Comparison of ENCODE assay signal across 8 cellular contexts in the genomic region with DNA sequence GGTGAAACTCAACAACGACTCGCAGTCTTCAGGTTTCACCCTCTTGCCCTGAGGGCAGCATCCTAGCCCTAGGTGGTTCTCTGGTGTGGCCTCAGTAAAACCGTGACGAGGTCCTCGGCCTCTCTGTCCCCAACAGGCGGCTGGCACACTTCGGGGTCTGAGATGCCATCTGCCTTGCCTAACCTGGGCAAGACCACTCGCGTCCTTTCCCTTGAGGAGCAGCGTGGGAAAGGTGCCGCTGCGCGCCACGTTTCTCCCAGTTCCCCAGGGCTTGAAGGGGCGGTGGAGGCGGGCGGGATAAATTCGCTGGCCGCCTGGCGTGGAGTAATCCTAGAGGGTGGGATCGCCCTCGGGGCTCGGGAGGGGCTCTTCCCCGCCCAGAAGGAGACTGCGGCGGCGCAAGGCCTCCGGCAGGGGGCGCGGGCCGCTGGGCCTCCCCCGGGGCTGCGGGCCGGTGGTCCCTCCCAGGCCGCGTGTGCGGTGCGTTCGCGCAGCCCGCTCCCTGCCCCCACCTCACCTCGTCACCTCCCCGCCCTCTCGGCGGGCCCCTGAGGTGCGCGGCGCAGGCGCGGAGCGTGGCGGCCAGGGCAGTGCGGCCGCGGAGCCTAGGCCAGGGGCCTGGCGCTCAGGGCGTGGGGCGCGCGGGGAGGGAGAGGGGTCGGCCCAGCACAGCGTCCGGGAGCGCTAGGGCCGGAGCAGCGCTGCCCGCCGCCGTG. TPM values are rescaled to one million over a fixed set of nuclear protein-coding genes. Genes with fewer than 3 reads are reported as not detected.
DNase-seq lines count a peak whose midpoint lies in the region; ATAC-seq and TF ChIP-seq lines count a peak whose summit lies in the region.

A gene with protein sequence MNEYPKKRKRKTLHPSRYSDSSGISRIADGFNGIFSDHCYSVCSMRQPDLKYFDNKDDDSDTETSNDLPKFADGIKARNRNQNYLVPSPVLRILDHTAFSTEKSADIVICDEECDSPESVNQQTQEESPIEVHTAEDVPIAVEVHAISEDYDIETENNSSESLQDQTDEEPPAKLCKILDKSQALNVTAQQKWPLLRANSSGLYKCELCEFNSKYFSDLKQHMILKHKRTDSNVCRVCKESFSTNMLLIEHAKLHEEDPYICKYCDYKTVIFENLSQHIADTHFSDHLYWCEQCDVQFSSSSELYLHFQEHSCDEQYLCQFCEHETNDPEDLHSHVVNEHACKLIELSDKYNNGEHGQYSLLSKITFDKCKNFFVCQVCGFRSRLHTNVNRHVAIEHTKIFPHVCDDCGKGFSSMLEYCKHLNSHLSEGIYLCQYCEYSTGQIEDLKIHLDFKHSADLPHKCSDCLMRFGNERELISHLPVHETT (plus strand): TSS at position 551 of the 716 bp plus-strand sequence. CDS start 5,263 bp downstream, outside the sequence.

- intact Hi-C loops in left colon (cut with DNase I, micrococcal nuclease): loop anchor here in 1 of 2 donors (5.0 kb wide), 1 partner anchor 175 kb away; the partner anchor contains the start of gene PIK3CA

- ATAC-seq in GM19025 (IDR thresholded peaks at IDR 0.05; ENCODE audit: low read depth, unreplicated experiment) (peak; percentile 68), HG03280 (IDR thresholded peaks at IDR 0.05; ENCODE audit: unreplicated experiment) (peak; percentile 77), left colon (peak; percentile 80)

- peak; percentile 85 for DNase-seq in Ammon's horn (ENCODE audit: low spot score)
- DNase-seq in NCI-H446 (lab: John Stamatoyannopoulos, UW): peak; percentile 76 to 93
- DNase-seq in activated CD4-positive, alpha-beta T cell treated with anti-CD3 and anti-CD28 coated beads for 24 hours (ENCODE audit: low read depth in 2 of 2): peak; percentile 69 to 71
- peak; percentile 85 for DNase-seq in choroid plexus epithelial cell (ENCODE audit: low read depth)
- DNase-seq in left colon: peak; percentile 75 to 83
- peak; percentile 82 for DNase-seq in stimulated activated CD4-positive, alpha-beta T cell treated with anti-CD3 and anti-CD28 coated beads, Interleukin-1b, Interleukin-23, amount 100 ng/mL, for 48 hours

- H3K4me3 ChIP-seq in choroid plexus epithelial cell (ENCODE audit: low read depth, low read length): peak within 1 kb of the TSS; percentile 90

- peak; percentile 59 for TF ChIP-seq CTCF in choroid plexus epithelial cell (conservative IDR thresholded peaks at IDR 0.05; ENCODE audit: low read depth, low read length)

RNA-seq across cellular contexts. Expression of the gene that starts here (rescaled TPM):
- 10 to 100 TPM; 22.6 to 25.3 TPM for total RNA-seq in left colon

Comparison
In these comparisons a context has a peak if more than half of its experiments do, and no peak if none do; other contexts are left out.
1. Peak in every context shown above with its lines: DNase-seq, ATAC-seq and H3K4me3 ChIP-seq.